Comparison of ENCODE assay signal across 11 cellular contexts in genomic region chr10:91090761-91091529, GRCh38.
DNase-seq lines count a peak whose midpoint lies in the region; ATAC-seq and TF ChIP-seq lines count a peak whose summit lies in the region.
"Had no signal": no experiment of that assay in that cellular context is flagged by ENCODE, and none has a peak within 500 bp of the region (broad histone marks: within the 10 kb centered on the region; RNA-seq: fewer than 3 reads in every experiment).

No MANE protein-coding gene starts in this region.

- H3K4me3 ChIP-seq in NB4 (ENCODE audit: low read depth, low read length) (no peak overlapping the region), epithelial cell of proximal tubule (ENCODE audit: low read depth, low read length) (no peak overlapping the region), lower lobe of right lung (no peak overlapping the region)

- DNase-seq in activated CD4-positive, alpha-beta T cell treated with anti-CD3 and anti-CD28 coated beads for 36 hours, result no peak
- no peak for DNase-seq in activated CD4-positive, alpha-beta T cell treated with anti-CD3 and anti-CD28 coated beads, Interleukin-2, amount 50 U/mL, for 1 hour
- DNase-seq in NB4 (ENCODE audit: low read depth), result peak; percentile 6
- DNase-seq in epithelial cell of proximal tubule (ENCODE audit: low read depth), result no peak
- DNase-seq in stimulated activated effector memory CD8-positive, alpha-beta T cell treated with anti-CD3 and anti-CD28 coated beads, Interleukin-12 subunit alpha, Interleukin-12 subunit beta, amount 100 ng/mL, for 72 hours (ENCODE audit: low spot score in 2 of 2), result no peak
- no peak for DNase-seq in occipital lobe (lab: John Stamatoyannopoulos, UW)
- DNase-seq in activated gamma-delta T cell (lab: John Stamatoyannopoulos, UW), result no peak
- DNase-seq in lower lobe of right lung, result no peak
- DNase-seq: activated T-cell treated with anti-CD3 and anti-CD28 coated beads, Interleukin-2, amount 50 U/mL, for 24 hours; stimulated activated CD4-positive, alpha-beta T cell treated with anti-CD3 and anti-CD28 coated beads, Interleukin-2, amount 100 ng/mL, for 48 hours had no signal

- no peak for TF ChIP-seq POLR2A in NB4 (IDR thresholded peaks at IDR 0.05; ENCODE audit: extremely low read depth, insufficient read length)

- H3K36me3 ChIP-seq in lower lobe of right lung, result no peaks in the 10 kb centered on the region

- CTCF ChIA-PET in activated CD4-positive, alpha-beta T cell treated with anti-CD3 and anti-CD28 coated beads for 36 hours (lab: Charles Lee), result interaction anchor here (1.2 to 1.6 kb wide), 3 partner anchors 30 to 160 kb away, joined by 3 to 13 read pairs (median 7); no protein-coding TSS in a partner anchor

- no peaks in the 10 kb centered on the region for H3K36me3 Mint-ChIP-seq in activated CD4-positive, alpha-beta T cell treated with anti-CD3 and anti-CD28 coated beads for 36 hours (ENCODE audit: low read depth)
- H3K36me3 Mint-ChIP-seq in stimulated activated effector memory CD8-positive, alpha-beta T cell treated with anti-CD3 and anti-CD28 coated beads, Interleukin-12 subunit alpha, Interleukin-12 subunit beta, amount 100 ng/mL, for 72 hours, result no peaks in the 10 kb centered on the region
- H3K36me3 Mint-ChIP-seq: CD4-positive, CD25-positive, alpha-beta regulatory T cell had no signal

- no peaks in the 10 kb centered on the region for H3K27me3 ChIP-seq in lower lobe of right lung (ENCODE audit: low read depth)

- H3K4me1 ChIP-seq in lower lobe of right lung, result peaks cover 3% of the 10 kb centered on the region

- no peak for TF ChIP-seq CTCF in NB4 (IDR thresholded peaks at IDR 0.05; ENCODE audit: low read depth, low read length)
- peak; percentile 34 for TF ChIP-seq CTCF in epithelial cell of proximal tubule (conservative IDR thresholded peaks at IDR 0.05; ENCODE audit: low read depth, low read length)
- no peak for TF ChIP-seq CTCF in lower lobe of right lung (IDR thresholded peaks at IDR 0.05)

- H3K4me1 Mint-ChIP-seq in activated CD4-positive, alpha-beta T cell treated with anti-CD3 and anti-CD28 coated beads for 36 hours, result peaks cover 9% of the 10 kb centered on the region
- H3K4me1 Mint-ChIP-seq in stimulated activated effector memory CD8-positive, alpha-beta T cell treated with anti-CD3 and anti-CD28 coated beads, Interleukin-12 subunit alpha, Interleukin-12 subunit beta, amount 100 ng/mL, for 72 hours, result no peaks in the 10 kb centered on the region
- H3K4me1 Mint-ChIP-seq: CD4-positive, CD25-positive, alpha-beta regulatory T cell had no signal

- intact Hi-C loops in activated CD4-positive, alpha-beta T cell treated with anti-CD3 and anti-CD28 coated beads for 36 hours (cut with DNase I, micrococcal nuclease), result loop anchor here in 1 of 2 experiments (5.0 kb wide), 1 partner anchor 84 kb away; no protein-coding TSS in a partner anchor
- intact Hi-C loops in lower lobe of right lung (cut with DNase I), result no loop called here

- ATAC-seq in activated CD4-positive, alpha-beta T cell treated with anti-CD3 and anti-CD28 coated beads for 36 hours, result peak; percentile 9
- peak; percentile 55 for ATAC-seq in stimulated activated effector memory CD8-positive, alpha-beta T cell treated with anti-CD3 and anti-CD28 coated beads, Interleukin-12 subunit alpha, Interleukin-12 subunit beta, amount 100 ng/mL, for 72 hours
- ATAC-seq in lower lobe of right lung, result no peak

- no peak overlapping the region for H3K4me3 Mint-ChIP-seq in activated CD4-positive, alpha-beta T cell treated with anti-CD3 and anti-CD28 coated beads for 36 hours
- no peak overlapping the region for H3K4me3 Mint-ChIP-seq in stimulated activated effector memory CD8-positive, alpha-beta T cell treated with anti-CD3 and anti-CD28 coated beads, Interleukin-12 subunit alpha, Interleukin-12 subunit beta, amount 100 ng/mL, for 72 hours
- H3K4me3 Mint-ChIP-seq: activated T-cell treated with anti-CD3 and anti-CD28 coated beads, Interleukin-2, amount 50 U/mL, for 24 hours; CD4-positive, CD25-positive, alpha-beta regulatory T cell had no signal

- H3K27ac ChIP-seq in lower lobe of right lung, result no peak overlapping the region

- POLR2A ChIA-PET in activated CD4-positive, alpha-beta T cell treated with anti-CD3 and anti-CD28 coated beads for 36 hours (lab: Charles Lee), result no interaction called here

- no peaks in the 10 kb centered on the region for H3K27me3 Mint-ChIP-seq in activated CD4-positive, alpha-beta T cell treated with anti-CD3 and anti-CD28 coated beads for 36 hours
- H3K27me3 Mint-ChIP-seq: activated T-cell treated with anti-CD3 and anti-CD28 coated beads, Interleukin-2, amount 50 U/mL, for 24 hours had no signal

- H3K9me3 Mint-ChIP-seq in activated CD4-positive, alpha-beta T cell treated with anti-CD3 and anti-CD28 coated beads for 36 hours (ENCODE audit: low read depth), result peaks cover 10% of the 10 kb centered on the region
- peaks cover 9% of the 10 kb centered on the region for H3K9me3 Mint-ChIP-seq in stimulated activated effector memory CD8-positive, alpha-beta T cell treated with anti-CD3 and anti-CD28 coated beads, Interleukin-12 subunit alpha, Interleukin-12 subunit beta, amount 100 ng/mL, for 72 hours

- no peaks in the 10 kb centered on the region for H3K9me3 ChIP-seq in lower lobe of right lung

- no peak overlapping the region for H3K27ac Mint-ChIP-seq in activated CD4-positive, alpha-beta T cell treated with anti-CD3 and anti-CD28 coated beads for 36 hours
- H3K27ac Mint-ChIP-seq in stimulated activated effector memory CD8-positive, alpha-beta T cell treated with anti-CD3 and anti-CD28 coated beads, Interleukin-12 subunit alpha, Interleukin-12 subunit beta, amount 100 ng/mL, for 72 hours, result no peak overlapping the region
- H3K27ac Mint-ChIP-seq: activated T-cell treated with anti-CD3 and anti-CD28 coated beads, Interleukin-2, amount 50 U/mL, for 24 hours; CD4-positive, CD25-positive, alpha-beta regulatory T cell had no signal

Comparison
In these comparisons a context has a peak if more than half of its experiments do, and no peak if none do; other contexts are left out.
1. ATAC-seq: peak in activated CD4-positive, alpha-beta T cell treated with anti-CD3 and anti-CD28 coated beads for 36 hours (single experiment) and stimulated activated effector memory CD8-positive, alpha-beta T cell treated with anti-CD3 and anti-CD28 coated beads, Interleukin-12 subunit alpha, Interleukin-12 subunit beta, amount 100 ng/mL, for 72 hours (single experiment); none in lower lobe of right lung (0 of 2).